ENCODE assay signal across 1 cellular context in genomic region chr17:7313890-7314718, GRCh38.
TF ChIP-seq lines count a peak whose summit lies in the region.

No MANE protein-coding gene starts in this region.

TF ChIP-seq in HepG2, 621 proteins besides CTCF, POLR2A, EP300 and RAD21:
- TF ChIP-seq, protein P1, sequence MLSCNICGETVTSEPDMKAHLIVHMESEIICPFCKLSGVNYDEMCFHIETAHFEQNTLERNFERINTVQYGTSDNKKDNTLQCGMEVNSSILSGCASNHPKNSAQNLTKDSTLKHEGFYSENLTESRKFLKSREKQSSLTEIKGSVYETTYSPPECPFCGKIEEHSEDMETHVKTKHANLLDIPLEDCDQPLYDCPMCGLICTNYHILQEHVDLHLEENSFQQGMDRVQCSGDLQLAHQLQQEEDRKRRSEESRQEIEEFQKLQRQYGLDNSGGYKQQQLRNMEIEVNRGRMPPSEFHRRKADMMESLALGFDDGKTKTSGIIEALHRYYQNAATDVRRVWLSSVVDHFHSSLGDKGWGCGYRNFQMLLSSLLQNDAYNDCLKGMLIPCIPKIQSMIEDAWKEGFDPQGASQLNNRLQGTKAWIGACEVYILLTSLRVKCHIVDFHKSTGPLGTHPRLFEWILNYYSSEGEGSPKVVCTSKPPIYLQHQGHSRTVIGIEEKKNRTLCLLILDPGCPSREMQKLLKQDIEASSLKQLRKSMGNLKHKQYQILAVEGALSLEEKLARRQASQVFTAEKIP (CRISPR knock-in tag; IDR thresholded peaks at IDR 0.05; ENCODE audit: borderline replicate concordance), result no peak
- TF ChIP-seq, protein P2, sequence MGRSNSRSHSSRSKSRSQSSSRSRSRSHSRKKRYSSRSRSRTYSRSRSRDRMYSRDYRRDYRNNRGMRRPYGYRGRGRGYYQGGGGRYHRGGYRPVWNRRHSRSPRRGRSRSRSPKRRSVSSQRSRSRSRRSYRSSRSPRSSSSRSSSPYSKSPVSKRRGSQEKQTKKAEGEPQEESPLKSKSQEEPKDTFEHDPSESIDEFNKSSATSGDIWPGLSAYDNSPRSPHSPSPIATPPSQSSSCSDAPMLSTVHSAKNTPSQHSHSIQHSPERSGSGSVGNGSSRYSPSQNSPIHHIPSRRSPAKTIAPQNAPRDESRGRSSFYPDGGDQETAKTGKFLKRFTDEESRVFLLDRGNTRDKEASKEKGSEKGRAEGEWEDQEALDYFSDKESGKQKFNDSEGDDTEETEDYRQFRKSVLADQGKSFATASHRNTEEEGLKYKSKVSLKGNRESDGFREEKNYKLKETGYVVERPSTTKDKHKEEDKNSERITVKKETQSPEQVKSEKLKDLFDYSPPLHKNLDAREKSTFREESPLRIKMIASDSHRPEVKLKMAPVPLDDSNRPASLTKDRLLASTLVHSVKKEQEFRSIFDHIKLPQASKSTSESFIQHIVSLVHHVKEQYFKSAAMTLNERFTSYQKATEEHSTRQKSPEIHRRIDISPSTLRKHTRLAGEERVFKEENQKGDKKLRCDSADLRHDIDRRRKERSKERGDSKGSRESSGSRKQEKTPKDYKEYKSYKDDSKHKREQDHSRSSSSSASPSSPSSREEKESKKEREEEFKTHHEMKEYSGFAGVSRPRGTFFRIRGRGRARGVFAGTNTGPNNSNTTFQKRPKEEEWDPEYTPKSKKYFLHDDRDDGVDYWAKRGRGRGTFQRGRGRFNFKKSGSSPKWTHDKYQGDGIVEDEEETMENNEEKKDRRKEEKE (IDR thresholded peaks at IDR 0.05), result no peak
- no peak for TF ChIP-seq MXI1 (IDR thresholded peaks at IDR 0.05; ENCODE audit: borderline replicate concordance, low read depth, low read length)
- no peak for TF ChIP-seq MIER2 (CRISPR knock-in tag; IDR thresholded peaks at IDR 0.05)
- TF ChIP-seq HOXA9 (CRISPR knock-in tag; IDR thresholded peaks at IDR 0.05; ENCODE audit: borderline replicate concordance), result no peak
- no peak for TF ChIP-seq HNRNPK (IDR thresholded peaks at IDR 0.05; ENCODE audit: low read depth, low read length, poor library complexity, severe bottlenecking)
- TF ChIP-seq SALL2 (CRISPR knock-in tag; IDR thresholded peaks at IDR 0.05), result no peak
- TF ChIP-seq ZBTB21 (CRISPR knock-in tag; IDR thresholded peaks at IDR 0.05), result no peak
- TF ChIP-seq ATF5 (CRISPR knock-in tag; IDR thresholded peaks at IDR 0.05; ENCODE audit: low read depth), result no peak
- TF ChIP-seq SRY (CRISPR knock-in tag; IDR thresholded peaks at IDR 0.05), result 0 out of 2 replicates have a peak, but pooled peaks have one; percentile 13
- TF ChIP-seq POGZ (CRISPR knock-in tag; IDR thresholded peaks at IDR 0.05), result no peak
- TF ChIP-seq EZH2 (conservative IDR thresholded peaks at IDR 0.05; ENCODE audit: low read depth, low read length), result no peak
- no peak for TF ChIP-seq ZNF24 (IDR thresholded peaks at IDR 0.05)
- TF ChIP-seq ZFP82 (CRISPR knock-in tag; IDR thresholded peaks at IDR 0.05; ENCODE audit: borderline replicate concordance), result no peak
- TF ChIP-seq RARG (CRISPR knock-in tag; IDR thresholded peaks at IDR 0.05; ENCODE audit: low read depth), result no peak
- TF ChIP-seq TGIF2 (CRISPR knock-in tag; IDR thresholded peaks at IDR 0.05), result 0 out of 2 replicates have a peak, but pooled peaks have one; percentile 38
- TF ChIP-seq ADNP (CRISPR knock-in tag; IDR thresholded peaks at IDR 0.05), result no peak
- TF ChIP-seq ZNF263 (CRISPR knock-in tag; IDR thresholded peaks at IDR 0.05), result no peak
- TF ChIP-seq ZNF770 (CRISPR knock-in tag; IDR thresholded peaks at IDR 0.05), result 0 out of 2 replicates have a peak, but pooled peaks have one; percentile 15
- no peak for TF ChIP-seq ZNF891 (CRISPR knock-in tag; IDR thresholded peaks at IDR 0.05)
- TF ChIP-seq RBFOX2 (IDR thresholded peaks at IDR 0.05; ENCODE audit: low read depth, low read length), result peak; percentile 54
- TF ChIP-seq CREB1 (IDR thresholded peaks at IDR 0.05), result no peak
- peak; percentile 17; the same call in 1 of the 2 replicates for TF ChIP-seq CREB1 (CRISPR knock-in tag; IDR thresholded peaks at IDR 0.05)
- no peak for TF ChIP-seq HHEX (CRISPR knock-in tag; IDR thresholded peaks at IDR 0.05)
- TF ChIP-seq MAX (IDR thresholded peaks at IDR 0.05), result no peak
- TF ChIP-seq ZNF251 (CRISPR knock-in tag; IDR thresholded peaks at IDR 0.05), result no peak
- TF ChIP-seq NCOA1 (CRISPR knock-in tag; IDR thresholded peaks at IDR 0.05), result no peak
- no peak for TF ChIP-seq RFX1 (IDR thresholded peaks at IDR 0.05)
- no peak for TF ChIP-seq ZNF512B (CRISPR knock-in tag; IDR thresholded peaks at IDR 0.05; ENCODE audit: borderline replicate concordance)
- TF ChIP-seq ZNF318 (CRISPR knock-in tag; IDR thresholded peaks at IDR 0.05), result no peak
- TF ChIP-seq RCOR2 (CRISPR knock-in tag; IDR thresholded peaks at IDR 0.05), result no peak
- TF ChIP-seq KDM5B (CRISPR knock-in tag; IDR thresholded peaks at IDR 0.05; ENCODE audit: borderline replicate concordance), result no peak
- no peak for TF ChIP-seq PRMT3 (CRISPR knock-in tag; IDR thresholded peaks at IDR 0.05; ENCODE audit: borderline replicate concordance, low read depth)
- no peak for TF ChIP-seq ZNF367 (CRISPR knock-in tag; IDR thresholded peaks at IDR 0.05; ENCODE audit: borderline replicate concordance)
- TF ChIP-seq PHF20 (CRISPR knock-in tag; IDR thresholded peaks at IDR 0.05), result no peak
- TF ChIP-seq RFX5 (IDR thresholded peaks at IDR 0.05; ENCODE audit: low read depth, low read length), result no peak
- TF ChIP-seq ZBTB2 (CRISPR knock-in tag; IDR thresholded peaks at IDR 0.05; ENCODE audit: low read depth), result no peak
- TF ChIP-seq KLF12 (CRISPR knock-in tag; IDR thresholded peaks at IDR 0.05; ENCODE audit: borderline replicate concordance), result no peak
- peak; percentile 47 for TF ChIP-seq RBM22 (optimal IDR thresholded peaks at IDR 0.05; ENCODE audit: low read length)
- TF ChIP-seq HMG20B (CRISPR knock-in tag; conservative IDR thresholded peaks at IDR 0.05), result no peak
- no peak for TF ChIP-seq SCMH1 (CRISPR knock-in tag; IDR thresholded peaks at IDR 0.05; ENCODE audit: borderline replicate concordance)
- TF ChIP-seq CENPBD1 (CRISPR knock-in tag; IDR thresholded peaks at IDR 0.05; ENCODE audit: borderline replicate concordance, low read depth), result no peak
- no peak for TF ChIP-seq WIZ (CRISPR knock-in tag; IDR thresholded peaks at IDR 0.05)
